Comparison of ENCODE assay signal across 1 cellular context in genomic region chr18:43917487-43917886, GRCh38.
TF ChIP-seq lines count a peak whose summit lies in the region.

No MANE protein-coding gene starts in this region.

TF ChIP-seq in HEK293, 187 proteins besides CTCF, POLR2A, EP300 and RAD21 (continued from another document):
- TF ChIP-seq REST (tag by site-specific recombination; IDR thresholded peaks at IDR 0.05) (no peak), ZNF214 (tag by site-specific recombination; IDR thresholded peaks at IDR 0.05; ENCODE audit: borderline replicate concordance) (no peak), ATF2 (tag by site-specific recombination; IDR thresholded peaks at IDR 0.05; ENCODE audit: low read depth) (0 out of 2 replicates have a peak, but pooled peaks have one; percentile 34)
TF ChIP-seq in HEK293: peak in this region for 1.
